In genomic region chr10:118956253-118957140, GRCh38 we compare ENCODE assay signal across 29 cellular contexts.
A peak's percentile ranks its signal among the peaks of the same experiment; 100 is the strongest.
DNase-seq lines count a peak whose midpoint lies in the region; ATAC-seq, FAIRE-seq and TF ChIP-seq lines count a peak whose summit lies in the region.
"Had no signal": no experiment of that assay in that cellular context is flagged by ENCODE, and none has a peak within 500 bp of the region (broad histone marks: within the 10 kb centered on the region; RNA-seq: fewer than 3 reads in every experiment).

No MANE protein-coding gene starts in this region.

- H3K4me2 ChIP-seq in KMS-11 (peak overlapping the region; percentile 64), osteoblast (ENCODE audit: insufficient read depth, low read length) (no peak overlapping the region)

- H3K27ac ChIP-seq in KMS-11 (peak overlapping the region; percentile 97), endodermal cell (ENCODE audit: low read depth, low read length) (no peak overlapping the region), osteoblast (ENCODE audit: low read depth, low read length) (no peak overlapping the region)
- H3K27ac ChIP-seq: dorsolateral prefrontal cortex, pancreas, spleen, suprapubic skin had no signal

- H3K4me3 Mint-ChIP-seq in endodermal cell = no peak overlapping the region
- H3K4me3 Mint-ChIP-seq: CD14-positive monocyte; natural killer cell treated with Interleukin-12 subunit alpha and Interleukin-12 subunit beta and Interleukin-15 and Interleukin-18, amount 100 ng/mL, for 72 hours had no signal

- 94 to 95% methylated on average over 4 to 5 of the region's 5 CpGs for WGBS in endodermal cell (ENCODE audit: insufficient coverage in 1 of 2, insufficient read length in 1 of 2), 2 experiments

- H3K27me3 Mint-ChIP-seq in endodermal cell (ENCODE audit: insufficient read depth) = peaks cover 9% of the 10 kb centered on the region

- FAIRE-seq in D721Med (lab: Jason Lieb, UNC) = no peak
- FAIRE-seq: endothelial cell of umbilical vein, GM12878, keratinocyte, pancreas, urothelium cell line had no signal

- H3K9ac ChIP-seq in KMS-11 = peak overlapping the region; percentile 63
- H3K9ac ChIP-seq in endodermal cell (ENCODE audit: extremely low read depth, low read length, poor library complexity, severe bottlenecking) = no peak overlapping the region

- H2AFZ ChIP-seq in KMS-11 (ENCODE audit: low read depth) (peak overlapping the region; percentile 58; the same call in 1 of the 2 replicates), osteoblast (ENCODE audit: low read length) (no peak overlapping the region)

- DNase-seq in DMS53 (lab: John Stamatoyannopoulos, UW) (peak; percentile 76), endodermal cell (peak; percentile 49), mesenteric fat pad (ENCODE audit: low spot score) (peak; percentile 69), Kasumi-1 (lab: John Stamatoyannopoulos, UW) (no peak), osteoblast (ENCODE audit: insufficient read length, low spot score, missing footprints) (no peak), D721Med (ENCODE audit: insufficient read length, low spot score) (no peak)
- DNase-seq: activated CD4-positive, alpha-beta T cell treated with anti-CD3 and anti-CD28 coated beads for 48 hours; activated naive CD4-positive, alpha-beta T cell treated with Interleukin-2 at 50 U/mL for 16 hours; Calu3; dorsolateral prefrontal cortex; GOT3; mucosa of descending colon; NCI-H1105 treated with DMSO at 0.1 percent for 48 hours; NCI-H2029 treated with DMSO at 0.1 percent for 48 hours; NCI-H345; NK-92 treated with Interleukin-12 subunit alpha and Interleukin-12 subunit beta, amount 100 ng/mL, for 24 hours; pancreas; PC-3; spleen had no signal

- peaks cover 9% of the 10 kb centered on the region for H3K4me1 Mint-ChIP-seq in endodermal cell

- H3K27me3 ChIP-seq in KMS-11 (ENCODE audit: insufficient read depth, low read depth) (no peaks in the 10 kb centered on the region), endodermal cell (ENCODE audit: control insufficient read depth, insufficient read depth, low read length, poor library complexity, severe bottlenecking) (no peaks in the 10 kb centered on the region), osteoblast (ENCODE audit: insufficient read depth, low read length) (peaks cover 2% of the 10 kb centered on the region)
- H3K27me3 ChIP-seq: pancreas, spleen, suprapubic skin had no signal

- H3K9me3 ChIP-seq in endodermal cell (ENCODE audit: control insufficient read depth, low read length) (no peaks in the 10 kb centered on the region), osteoblast (ENCODE audit: low read depth, low read length) (no peaks in the 10 kb centered on the region)
- H3K9me3 ChIP-seq: mucosa of descending colon, pancreas, spleen, suprapubic skin had no signal

- H3K27ac Mint-ChIP-seq in endodermal cell = no peak overlapping the region
- H3K27ac Mint-ChIP-seq: CD14-positive monocyte; natural killer cell treated with Interleukin-12 subunit alpha and Interleukin-12 subunit beta and Interleukin-15 and Interleukin-18, amount 100 ng/mL, for 72 hours had no signal

- H3K4me1 ChIP-seq in KMS-11 (ENCODE audit: low read depth, poor library complexity, severe bottlenecking) (peaks cover 87% of the 10 kb centered on the region), endodermal cell (ENCODE audit: control insufficient read depth, insufficient read depth, low read length) (peaks cover 4% of the 10 kb centered on the region), osteoblast (ENCODE audit: insufficient read depth, low read length) (peaks cover 9% of the 10 kb centered on the region)
- H3K4me1 ChIP-seq: pancreas had no signal

- H3K9me3 Mint-ChIP-seq in endodermal cell = no peaks in the 10 kb centered on the region
- H3K9me3 Mint-ChIP-seq: natural killer cell treated with Interleukin-12 subunit alpha and Interleukin-12 subunit beta and Interleukin-15 and Interleukin-18, amount 100 ng/mL, for 72 hours had no signal

- ATAC-seq in GM19324 (IDR thresholded peaks at IDR 0.05; ENCODE audit: low FRiP score, unreplicated experiment) = no peak
- ATAC-seq: GM12878; mucosa of descending colon; natural killer cell treated with Interleukin-12 subunit alpha and Interleukin-12 subunit beta and Interleukin-15 and Interleukin-18, amount 100 ng/mL, for 72 hours; pancreas; PC-3 had no signal

- H3K36me3 ChIP-seq in KMS-11 (ENCODE audit: insufficient read depth) = no peaks in the 10 kb centered on the region
- no peaks in the 10 kb centered on the region for H3K36me3 ChIP-seq in endodermal cell (ENCODE audit: control insufficient read depth, insufficient read depth, low read length)
- H3K36me3 ChIP-seq in osteoblast (ENCODE audit: insufficient read depth, low read length) = no peaks in the 10 kb centered on the region
- H3K36me3 ChIP-seq: pancreas, spleen, suprapubic skin had no signal

- no peak overlapping the region for H3K4me3 ChIP-seq in KMS-11 (IDR thresholded peaks at IDR 0.05; ENCODE audit: insufficient read depth, low read depth, low read length)
- H3K4me3 ChIP-seq in endodermal cell (ENCODE audit: low read length) = no peak overlapping the region
- H3K4me3 ChIP-seq in osteoblast (ENCODE audit: insufficient read depth, low read length) = no peak overlapping the region
- H3K4me3 ChIP-seq: dorsolateral prefrontal cortex, GM12878, lung, mucosa of descending colon, pancreas, spleen, suprapubic skin had no signal

- H4K20me1 ChIP-seq in KMS-11 (ENCODE audit: insufficient read depth) = no peaks in the 10 kb centered on the region
- H4K20me1 ChIP-seq in osteoblast (ENCODE audit: insufficient read depth, low read length) = no peaks in the 10 kb centered on the region

- H3K79me2 ChIP-seq in KMS-11 (ENCODE audit: insufficient read depth, low read depth) (no peaks in the 10 kb centered on the region), osteoblast (ENCODE audit: insufficient read depth, low read length) (no peaks in the 10 kb centered on the region)

- 0 out of 2 replicates have a peak, but pooled peaks have one; percentile 28 for TF ChIP-seq CTCF in KMS-11 (conservative IDR thresholded peaks at IDR 0.05; ENCODE audit: low read depth, low read length)
- no peak for TF ChIP-seq CTCF in endodermal cell (conservative IDR thresholded peaks at IDR 0.05)
- no peak for TF ChIP-seq CTCF in osteoblast (IDR thresholded peaks at IDR 0.05; ENCODE audit: extremely low read depth, low read depth, low read length)
- no peak for TF ChIP-seq CTCF in D721Med (IDR thresholded peaks at IDR 0.05; ENCODE audit: insufficient read depth, missing control alignments)

- no peaks in the 10 kb centered on the region for H3K36me3 Mint-ChIP-seq in endodermal cell (ENCODE audit: low read depth)
- H3K36me3 Mint-ChIP-seq: CD14-positive monocyte; natural killer cell treated with Interleukin-12 subunit alpha and Interleukin-12 subunit beta and Interleukin-15 and Interleukin-18, amount 100 ng/mL, for 72 hours had no signal

Comparison
In these comparisons a context has a peak if more than half of its experiments do, and no peak if none do; other contexts are left out.
1. DNase-seq: peak in DMS53 (single experiment), endodermal cell (single experiment) and mesenteric fat pad (single experiment); none in Kasumi-1 (0 of 2), osteoblast (single experiment) and D721Med (single experiment).